8 cellular contexts compared by ENCODE assay signal in genomic region chr6:41503841-41504525, GRCh38. TPM values are rescaled to one million over a fixed set of nuclear protein-coding genes. Genes with fewer than 3 reads are reported as not detected.
A peak's percentile ranks its signal among the peaks of the same experiment; 100 is the strongest.
DNase-seq lines count a peak whose midpoint lies in the region; ATAC-seq and TF ChIP-seq lines count a peak whose summit lies in the region.

No MANE protein-coding gene starts in this region.

- H3K4me3 Mint-ChIP-seq in mesothelial cell of epicardium: peak overlapping the region; percentile 55

- peak overlapping the region; percentile 9 to 61 for H3K27ac ChIP-seq in aorta (ENCODE audit: low read depth in 1 of 2, low read length in 2 of 2)

- no peaks in the 10 kb centered on the region for H3K27me3 Mint-ChIP-seq in mesothelial cell of epicardium (ENCODE audit: low read depth)

- DNase-seq in GM06990 (ENCODE audit: extremely low read depth, insufficient read length) (no peak), HuH-7 (ENCODE audit: low spot score) (peak; percentile 57), dermis blood vessel endothelial cell (peak; percentile 47), mesothelial cell of epicardium (ENCODE audit: low spot score in 2 of 2, unreplicated experiment in 2 of 2) (peak in 1 of 2 experiments; percentile 71), aorta (peak; percentile 66 to 83), COR-L47 (lab: John Stamatoyannopoulos, UW) (no peak), NCI-H1048 (lab: John Stamatoyannopoulos, UW) (no peak)

- H3K27me3 ChIP-seq in GM06990 (replicated peaks; ENCODE audit: control insufficient read depth, insufficient read depth, low read length) (no peaks in the 10 kb centered on the region), aorta (ENCODE audit: control insufficient read depth in 1 of 2, insufficient read depth in 2 of 2, low read length in 1 of 2) (no peaks in the 10 kb centered on the region)

- H3K27ac Mint-ChIP-seq in mesothelial cell of epicardium: peak overlapping the region; percentile 97

- intact Hi-C loops in aorta (cut with DNase I): loop anchor here (2.0 to 10.0 kb wide), 3 partner anchors 43 to 79 kb away; partner anchors contain the start of gene FOXP4 (in 1 of the 2)

- H3K4me3 ChIP-seq in GM06990 (replicated peaks; ENCODE audit: low read depth, low read length) (peak overlapping the region; percentile 51), aorta (ENCODE audit: low read length in 2 of 2) (peak overlapping the region in 1 of 2 donors; percentile 23)

- TF ChIP-seq CTCF in GM06990 (IDR thresholded peaks at IDR 0.05; ENCODE audit: insufficient read depth, low read length, poor library complexity, severe bottlenecking) (no peak), mesothelial cell of epicardium (IDR thresholded peaks at IDR 0.05; ENCODE audit: unreplicated experiment) (no peak)

- peaks cover 47% of the 10 kb centered on the region for H3K4me1 Mint-ChIP-seq in mesothelial cell of epicardium

- H3K36me3 ChIP-seq in GM06990 (ENCODE audit: control insufficient read depth, insufficient read depth, low read length) (no peaks in the 10 kb centered on the region), aorta (ENCODE audit: control insufficient read depth in 1 of 2, insufficient read depth in 2 of 2, low read length in 1 of 2) (no peaks in the 10 kb centered on the region)

- H3K36me3 Mint-ChIP-seq in mesothelial cell of epicardium: no peaks in the 10 kb centered on the region

- H3K4me1 ChIP-seq in aorta (ENCODE audit: control insufficient read depth in 1 of 2, insufficient read depth in 2 of 2, low read length in 2 of 2): no peaks in the 10 kb centered on the region

- H3K9me3 ChIP-seq in aorta (ENCODE audit: control insufficient read depth, low read length): no peaks in the 10 kb centered on the region

- WGBS in aorta, 2 donors: 0 to 1% methylated on average over 49 to 55 of the region's 55 CpGs

- no peaks in the 10 kb centered on the region for H3K9me3 Mint-ChIP-seq in mesothelial cell of epicardium

- ATAC-seq in aorta (ENCODE audit: low FRiP score) (peak; percentile 57), GM19395 (IDR thresholded peaks at IDR 0.05; ENCODE audit: unreplicated experiment) (no peak)

RNA-seq across cellular contexts. Expression of gene FOXP4, which starts 42.2 kb away (rescaled TPM):
- 4.4 and 9.2 TPM in 2 replicates for total RNA-seq in dermis blood vessel endothelial cell
- total RNA-seq in mesothelial cell of epicardium: 85.1 to 91.0 TPM (median 87.9 TPM) in 3 replicates
- total RNA-seq in aorta: 10 to 100 TPM; 31.6 to 36.2 TPM
- 10 to 100 TPM in 1 of 2 donors, 1 to 10 TPM in 1; 9.1 to 11.3 TPM for polyA plus RNA-seq in aorta

Comparison
In these comparisons a context has a peak if more than half of its experiments do, and no peak if none do; other contexts are left out.
1. DNase-seq: peak in HuH-7 (single experiment), dermis blood vessel endothelial cell (single experiment) and aorta (2 of 2); none in GM06990 (single experiment), COR-L47 (single experiment) and NCI-H1048 (single experiment).